ENCODE assay signal across 12 cellular contexts in genomic region chr14:104460920-104461651, GRCh38.
DNase-seq lines count a peak whose midpoint lies in the region; ATAC-seq and TF ChIP-seq lines count a peak whose summit lies in the region.
"Had no signal": no experiment of that assay in that cellular context is flagged by ENCODE, and none has a peak within 500 bp of the region (broad histone marks: within the 10 kb centered on the region; RNA-seq: fewer than 3 reads in every experiment).

No MANE protein-coding gene starts in this region.

- H3K4me3 Mint-ChIP-seq in stimulated activated naive B cell treated with anti-CD40 and anti-IgM and Interleukin-4, amounts not matched to agents 10 μg/mL and 1 μg/mL and 100 μg/mL, for 72 hours, result peak overlapping the region; percentile 46 to 51

- ATAC-seq in stimulated activated naive B cell treated with anti-CD40 and anti-IgM and Interleukin-4, amounts not matched to agents 10 μg/mL and 1 μg/mL and 100 μg/mL, for 72 hours (replicated peaks), result no peak
- ATAC-seq in psoas muscle (no peak), GM19397 (IDR thresholded peaks at IDR 0.05; ENCODE audit: unreplicated experiment) (no peak)

- peaks cover 0 to 3% of the 10 kb centered on the region in 2 donors for H3K36me3 Mint-ChIP-seq in stimulated activated naive B cell treated with anti-CD40 and anti-IgM and Interleukin-4, amounts not matched to agents 10 μg/mL and 1 μg/mL and 100 μg/mL, for 72 hours

- intact Hi-C loops in psoas muscle (cut with DNase I), result no loop called here

- no peaks in the 10 kb centered on the region for H3K9me3 Mint-ChIP-seq in stimulated activated naive B cell treated with anti-CD40 and anti-IgM and Interleukin-4, amounts not matched to agents 10 μg/mL and 1 μg/mL and 100 μg/mL, for 72 hours

- no peaks in the 10 kb centered on the region for H3K27me3 ChIP-seq in WERI-Rb-1 (ENCODE audit: insufficient read depth, low read depth, severe bottlenecking)
- H3K27me3 ChIP-seq in psoas muscle (ENCODE audit: insufficient read depth in 3 of 3, low read length in 2 of 3), result peaks cover 0 to 64% (median 20%) of the 10 kb centered on the region in 3 donors

- DNase-seq in activated CD8-positive, alpha-beta memory T cell treated with anti-CD3 and anti-CD28 coated beads for 24 hours, result peak; percentile 55
- no peak for DNase-seq in activated CD8-positive, alpha-beta memory T cell treated with anti-CD3 and anti-CD28 coated beads, Interleukin-2, amount 50 U/mL, for 4 hours
- DNase-seq in WERI-Rb-1 (peak; percentile 44), iPS-NIHi7 (ENCODE audit: extremely low spot score) (peak; percentile 77), psoas muscle (no peak), DMS79 (lab: John Stamatoyannopoulos, UW) (no peak)
- DNase-seq in stimulated activated naive B cell treated with anti-CD40 and anti-IgM and Interleukin-4, amounts not matched to agents 10 μg/mL and 1 μg/mL and 100 μg/mL, for 72 hours, result no peak
- DNase-seq: DND-41; NCI-H1048; stimulated activated naive CD4-positive, alpha-beta T cell treated with Interleukin-2 at 50 U/mL for 16 hours; T-helper 2 cell had no signal

- no peaks in the 10 kb centered on the region for H3K36me3 ChIP-seq in WERI-Rb-1
- H3K36me3 ChIP-seq in psoas muscle (ENCODE audit: insufficient read depth in 1 of 2, low read depth in 1 of 2), result no peaks in the 10 kb centered on the region

- TF ChIP-seq CTCF in WERI-Rb-1 (IDR thresholded peaks at IDR 0.05; ENCODE audit: low read depth, low read length), result no peak
- TF ChIP-seq CTCF in psoas muscle (IDR thresholded peaks at IDR 0.05), result no peak

- peak overlapping the region; percentile 42 for H3K27ac Mint-ChIP-seq in stimulated activated naive B cell treated with anti-CD40 and anti-IgM and Interleukin-4, amounts not matched to agents 10 μg/mL and 1 μg/mL and 100 μg/mL, for 72 hours

- H3K4me3 ChIP-seq in WERI-Rb-1 (ENCODE audit: low read depth, low read length) (peak overlapping the region; percentile 14; the same call in 1 of the 2 replicates), psoas muscle (no peak overlapping the region)

- H3K4me1 Mint-ChIP-seq in stimulated activated naive B cell treated with anti-CD40 and anti-IgM and Interleukin-4, amounts not matched to agents 10 μg/mL and 1 μg/mL and 100 μg/mL, for 72 hours, result peaks cover 8 to 9% of the 10 kb centered on the region in 2 donors

- peaks cover 3% of the 10 kb centered on the region for H3K4me1 ChIP-seq in psoas muscle

- H3K9me3 ChIP-seq in WERI-Rb-1 (ENCODE audit: severe bottlenecking), result no peaks in the 10 kb centered on the region
- no peaks in the 10 kb centered on the region for H3K9me3 ChIP-seq in psoas muscle

- H3K27ac ChIP-seq in WERI-Rb-1, result no peak overlapping the region
- H3K27ac ChIP-seq in psoas muscle, result no peak overlapping the region

- 15 to 28% (median 22%) methylated on average over 26 to 41 of the region's 43 CpGs for WGBS in psoas muscle, 3 donors

- peaks cover 75 to 81% of the 10 kb centered on the region in 2 donors for H3K27me3 Mint-ChIP-seq in stimulated activated naive B cell treated with anti-CD40 and anti-IgM and Interleukin-4, amounts not matched to agents 10 μg/mL and 1 μg/mL and 100 μg/mL, for 72 hours

Comparison
In these comparisons a context has a peak if more than half of its experiments do, and no peak if none do; other contexts are left out.
1. DNase-seq: peak in activated CD8-positive, alpha-beta memory T cell treated with anti-CD3 and anti-CD28 coated beads for 24 hours (single experiment), WERI-Rb-1 (single experiment) and iPS-NIHi7 (single experiment); none in activated CD8-positive, alpha-beta memory T cell treated with anti-CD3 and anti-CD28 coated beads, Interleukin-2, amount 50 U/mL, for 4 hours (single experiment), stimulated activated naive B cell treated with anti-CD40 and anti-IgM and Interleukin-4, amounts not matched to agents 10 μg/mL and 1 μg/mL and 100 μg/mL, for 72 hours (single experiment), psoas muscle (0 of 2) and DMS79 (single experiment).